ENCODE assay signal across 8 cellular contexts in the genomic region with DNA sequence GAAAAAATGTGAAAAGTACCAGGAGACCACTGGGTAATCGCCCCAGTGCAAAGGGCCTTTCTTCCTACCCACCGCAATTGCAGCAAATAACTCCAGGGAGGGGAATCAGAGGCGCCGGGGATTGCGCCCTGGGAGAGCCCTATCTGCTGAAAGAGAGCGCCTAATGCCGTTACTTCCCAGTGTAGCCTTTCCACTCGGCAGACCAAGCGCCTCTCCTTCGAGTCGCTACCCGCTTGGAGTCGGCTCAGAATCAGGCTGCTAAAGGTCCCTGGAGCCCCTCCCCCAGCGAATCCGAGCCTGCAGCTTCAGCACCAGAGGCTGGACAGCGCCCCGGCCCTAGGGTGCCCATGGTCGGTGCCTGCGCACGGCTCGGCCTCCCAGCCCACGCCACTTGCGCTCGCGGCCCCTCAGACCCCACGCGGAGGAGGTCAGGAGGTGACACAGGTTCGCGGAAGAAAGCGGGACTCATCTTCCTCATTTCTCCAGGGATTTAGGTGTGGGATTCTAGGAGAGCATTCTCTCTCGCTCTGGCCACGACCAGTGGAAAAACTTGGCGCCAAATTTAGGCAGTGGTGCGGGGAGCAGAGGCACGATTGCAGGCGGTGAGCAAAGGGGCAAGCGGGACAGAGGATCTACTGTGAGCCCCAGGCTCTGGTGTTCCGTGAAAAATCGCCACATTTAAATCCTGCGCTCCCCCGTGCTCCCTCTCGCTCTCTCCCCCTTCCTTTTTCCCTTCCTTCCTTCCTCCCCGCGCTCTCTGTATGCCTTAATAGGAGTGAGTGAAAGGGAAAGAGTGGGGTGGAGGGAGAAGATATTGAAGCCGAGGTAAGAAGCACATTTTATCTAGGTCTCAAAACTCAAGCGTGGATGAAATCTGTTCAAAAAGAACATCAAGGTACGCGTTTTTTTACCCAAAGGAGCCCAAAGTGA. TPM values are rescaled to one million over a fixed set of nuclear protein-coding genes. Genes with fewer than 3 reads are reported as not detected.
DNase-seq lines count a peak whose midpoint lies in the region; ATAC-seq and TF ChIP-seq lines count a peak whose summit lies in the region.

No MANE protein-coding gene starts in this region.

- CTCF ChIA-PET in HCT116 (lab: Charles Lee): no interaction called here
- CTCF ChIA-PET in T-cell (lab: Charles Lee): interaction anchor here in 1 of 2 donors (0.5 kb wide), 1 partner anchor 114 kb away, joined by 4 read pairs; no protein-coding TSS in a partner anchor

- peaks cover 38% of the 10 kb centered on the region for H3K27me3 ChIP-seq in HCT116 (ENCODE audit: insufficient read depth, low read length)

- intact Hi-C loops in HCT116 (cut with micrococcal nuclease): no loop called here
- intact Hi-C loops in natural killer cell (cut with micrococcal nuclease): no loop called here

- POLR2A ChIA-PET in HCT116 (lab: Charles Lee): no interaction called here
- POLR2A ChIA-PET in T-cell (lab: Charles Lee): no interaction called here

- no peak for DNase-seq in HCT116 (ENCODE audit: low read depth, low spot score)
- DNase-seq in T-cell: peak in 22 of 34 experiments; percentile 23 to 56 (median 46)
- DNase-seq in effector memory CD8-positive, alpha-beta T cell: peak in 2 of 3 experiments; percentile 26
- no peak for DNase-seq in natural killer cell
- DNase-seq in SHP77 (lab: John Stamatoyannopoulos, UW): no peak
- no peak for DNase-seq in mesenteric fat pad (ENCODE audit: low spot score)

- no peak overlapping the region for H3K27ac ChIP-seq in HCT116 (ENCODE audit: low read depth, low read length)

- H3K4me1 ChIP-seq in HCT116 (ENCODE audit: control insufficient read depth in 1 of 2, insufficient read depth in 2 of 2, low read length in 2 of 2): no peaks in the 10 kb centered on the region

- BruUV-seq in HCT116 (replicated peaks; lab: Mats Ljungman, UMichigan): no TSS peak

- no peaks in the 10 kb centered on the region for H3K9me3 ChIP-seq in HCT116 (ENCODE audit: control insufficient read depth in 1 of 2, insufficient read depth in 1 of 2, low read depth in 1 of 2, low read length in 2 of 2)

- H3K9me3 Mint-ChIP-seq in T-cell: no peaks in the 10 kb centered on the region
- no peaks in the 10 kb centered on the region for H3K9me3 Mint-ChIP-seq in effector memory CD8-positive, alpha-beta T cell
- H3K9me3 Mint-ChIP-seq in natural killer cell: no peaks in the 10 kb centered on the region

- no peak overlapping the region for H3K4me3 ChIP-seq in HCT116 (replicated peaks in 1 of 2; ENCODE audit: low read depth in 1 of 2, low read length in 2 of 2)

- no peaks in the 10 kb centered on the region for H3K9me2 ChIP-seq in HCT116 (ENCODE audit: insufficient read depth)

- H3K27ac Mint-ChIP-seq in T-cell (no peak overlapping the region), natural killer cell (no peak overlapping the region)
- H3K27ac Mint-ChIP-seq in effector memory CD8-positive, alpha-beta T cell: no peak overlapping the region

- RAD21 ChIA-PET in HCT116 (lab: Charles Lee; ENCODE audit: low non-redundant PET in 1 of 2, low total read pairs in 2 of 2, uncharacterized antibody in 2 of 2, unreplicated experiment in 2 of 2): no interaction called here

- TF ChIP-seq POLR2A in HCT116 (IDR thresholded peaks at IDR 0.05; ENCODE audit: borderline replicate concordance, extremely low read depth, insufficient read depth, insufficient read length): no peak

- no peak overlapping the region for H2AFZ ChIP-seq in HCT116 (ENCODE audit: low read depth, low read length, poor library complexity, severe bottlenecking)

- H3K36me3 Mint-ChIP-seq in T-cell: peaks cover 7% of the 10 kb centered on the region
- H3K36me3 Mint-ChIP-seq in effector memory CD8-positive, alpha-beta T cell (ENCODE audit: insufficient read depth): no peaks in the 10 kb centered on the region
- H3K36me3 Mint-ChIP-seq in natural killer cell: no peaks in the 10 kb centered on the region

- H3K9ac ChIP-seq in HCT116 (ENCODE audit: low read length): no peak overlapping the region

- H3K4me2 ChIP-seq in HCT116 (ENCODE audit: low read length): no peak overlapping the region

- no peak for TF ChIP-seq CTCF in HCT116 (IDR thresholded peaks at IDR 0.05 in 2 of 3, conservative IDR thresholded peaks at IDR 0.05 in 1 of 3; ENCODE audit: borderline replicate concordance in 1 of 3, insufficient read depth in 1 of 3, low read depth in 2 of 3, low read length in 2 of 3)
- TF ChIP-seq CTCF in natural killer cell (IDR thresholded peaks at IDR 0.05): no peak

- H3K79me2 ChIP-seq in HCT116 (ENCODE audit: insufficient read depth, low read length): no peaks in the 10 kb centered on the region

- TF ChIP-seq RAD21 in HCT116 (IDR thresholded peaks at IDR 0.05; ENCODE audit: low read depth): no peak

- H3K36me3 ChIP-seq in HCT116 (ENCODE audit: control insufficient read depth in 1 of 2, insufficient read depth in 2 of 2, low read length in 2 of 2): no peaks in the 10 kb centered on the region

- H4K20me1 ChIP-seq in HCT116 (ENCODE audit: insufficient read depth): no peaks in the 10 kb centered on the region

- H3K4me3 Mint-ChIP-seq in T-cell (peak overlapping the region in 1 of 3 donors; percentile 63), natural killer cell (peak overlapping the region; percentile 37)
- no peak overlapping the region for H3K4me3 Mint-ChIP-seq in effector memory CD8-positive, alpha-beta T cell

- H3K4me1 Mint-ChIP-seq in T-cell (peaks cover 19 to 27% (median 21%) of the 10 kb centered on the region in 3 donors), natural killer cell (peaks cover 11 to 14% of the 10 kb centered on the region in 2 donors)
- peaks cover 9 to 13% of the 10 kb centered on the region in 2 donors for H3K4me1 Mint-ChIP-seq in effector memory CD8-positive, alpha-beta T cell (ENCODE audit: low read depth in 2 of 2)

- ATAC-seq in HCT116 (no peak), T-cell (replicated peaks in 1 of 4) (peak; percentile 37 to 72 (median 60)), natural killer cell (peak in 2 of 3 donors; percentile 71 to 86), HG02973 (IDR thresholded peaks at IDR 0.05; ENCODE audit: unreplicated experiment) (no peak), HG03520 (IDR thresholded peaks at IDR 0.05; ENCODE audit: unreplicated experiment) (no peak)
- ATAC-seq in effector memory CD8-positive, alpha-beta T cell (replicated peaks): peak; percentile 61

- peaks cover 63 to 81% of the 10 kb centered on the region in 2 donors for H3K27me3 Mint-ChIP-seq in T-cell
- peaks cover 86 to 88% of the 10 kb centered on the region in 2 donors for H3K27me3 Mint-ChIP-seq in effector memory CD8-positive, alpha-beta T cell
- peaks cover 64 to 80% of the 10 kb centered on the region in 2 donors for H3K27me3 Mint-ChIP-seq in natural killer cell (ENCODE audit: low read depth in 2 of 2)

TF ChIP-seq in HCT116, 20 proteins besides CTCF, POLR2A, EP300 and RAD21:
- no peak for TF ChIP-seq POLR2AphosphoS5 (IDR thresholded peaks at IDR 0.05; ENCODE audit: low read depth, low read length)
- TF ChIP-seq, protein P1, sequence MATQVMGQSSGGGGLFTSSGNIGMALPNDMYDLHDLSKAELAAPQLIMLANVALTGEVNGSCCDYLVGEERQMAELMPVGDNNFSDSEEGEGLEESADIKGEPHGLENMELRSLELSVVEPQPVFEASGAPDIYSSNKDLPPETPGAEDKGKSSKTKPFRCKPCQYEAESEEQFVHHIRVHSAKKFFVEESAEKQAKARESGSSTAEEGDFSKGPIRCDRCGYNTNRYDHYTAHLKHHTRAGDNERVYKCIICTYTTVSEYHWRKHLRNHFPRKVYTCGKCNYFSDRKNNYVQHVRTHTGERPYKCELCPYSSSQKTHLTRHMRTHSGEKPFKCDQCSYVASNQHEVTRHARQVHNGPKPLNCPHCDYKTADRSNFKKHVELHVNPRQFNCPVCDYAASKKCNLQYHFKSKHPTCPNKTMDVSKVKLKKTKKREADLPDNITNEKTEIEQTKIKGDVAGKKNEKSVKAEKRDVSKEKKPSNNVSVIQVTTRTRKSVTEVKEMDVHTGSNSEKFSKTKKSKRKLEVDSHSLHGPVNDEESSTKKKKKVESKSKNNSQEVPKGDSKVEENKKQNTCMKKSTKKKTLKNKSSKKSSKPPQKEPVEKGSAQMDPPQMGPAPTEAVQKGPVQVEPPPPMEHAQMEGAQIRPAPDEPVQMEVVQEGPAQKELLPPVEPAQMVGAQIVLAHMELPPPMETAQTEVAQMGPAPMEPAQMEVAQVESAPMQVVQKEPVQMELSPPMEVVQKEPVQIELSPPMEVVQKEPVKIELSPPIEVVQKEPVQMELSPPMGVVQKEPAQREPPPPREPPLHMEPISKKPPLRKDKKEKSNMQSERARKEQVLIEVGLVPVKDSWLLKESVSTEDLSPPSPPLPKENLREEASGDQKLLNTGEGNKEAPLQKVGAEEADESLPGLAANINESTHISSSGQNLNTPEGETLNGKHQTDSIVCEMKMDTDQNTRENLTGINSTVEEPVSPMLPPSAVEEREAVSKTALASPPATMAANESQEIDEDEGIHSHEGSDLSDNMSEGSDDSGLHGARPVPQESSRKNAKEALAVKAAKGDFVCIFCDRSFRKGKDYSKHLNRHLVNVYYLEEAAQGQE (IDR thresholded peaks at IDR 0.05; ENCODE audit: low read depth): peak; percentile 79

RNA-seq across cellular contexts. Expression of a gene that starts 15.4 kb away (rescaled TPM):
- 36.2 TPM for total RNA-seq in HCT116 (2021; ENCODE audit: unreplicated experiment)
- 24.9 and 27.7 TPM in 2 replicates for polyA plus RNA-seq in HCT116 (2012)
- 10 to 100 TPM; 31.1 to 69.2 (median 51.5) TPM for total RNA-seq in T-cell
- total RNA-seq in natural killer cell: 10 to 100 TPM; 19.9 to 26.9 (median 20.9) TPM
- total RNA-seq in mesenteric fat pad: 23.3 TPM

RNA-seq across cellular contexts. Expression of a gene that starts 33.0 kb away (rescaled TPM):
- total RNA-seq in HCT116 (2021; ENCODE audit: unreplicated experiment) (11.0 TPM), T-cell (100 to 1,000 TPM; 141 to 206 (median 153) TPM), natural killer cell (100 to 1,000 TPM in 2 of 3 donors, 10 to 100 TPM in 1; 80.6 to 137 (median 116) TPM), mesenteric fat pad (16.2 TPM)
- polyA plus RNA-seq in HCT116 (2012): 18.3 and 23.5 TPM in 2 replicates

RNA-seq across cellular contexts. Expression of a gene that starts 59.3 kb away (rescaled TPM):
- total RNA-seq in HCT116 (2021; ENCODE audit: unreplicated experiment) (2.5 TPM), T-cell (1 to 10 TPM; 4.1 to 9.4 (median 6.4) TPM), natural killer cell (1 to 10 TPM; 3.9 to 5.8 (median 5.2) TPM), mesenteric fat pad (6.0 TPM)
- 2.1 and 3.3 TPM in 2 replicates for polyA plus RNA-seq in HCT116 (2012)

Comparison
In these comparisons a context has a peak if more than half of its experiments do, and no peak if none do; other contexts are left out.
1. ATAC-seq: peak in T-cell (4 of 4), effector memory CD8-positive, alpha-beta T cell (single experiment) and natural killer cell (2 of 3); none in HCT116 (single experiment), HG02973 (single experiment) and HG03520 (single experiment).
2. DNase-seq: peak in T-cell (22 of 34) and effector memory CD8-positive, alpha-beta T cell (2 of 3); none in HCT116 (single experiment), natural killer cell (single experiment), SHP77 (0 of 2) and mesenteric fat pad (single experiment).